In the genomic region with DNA sequence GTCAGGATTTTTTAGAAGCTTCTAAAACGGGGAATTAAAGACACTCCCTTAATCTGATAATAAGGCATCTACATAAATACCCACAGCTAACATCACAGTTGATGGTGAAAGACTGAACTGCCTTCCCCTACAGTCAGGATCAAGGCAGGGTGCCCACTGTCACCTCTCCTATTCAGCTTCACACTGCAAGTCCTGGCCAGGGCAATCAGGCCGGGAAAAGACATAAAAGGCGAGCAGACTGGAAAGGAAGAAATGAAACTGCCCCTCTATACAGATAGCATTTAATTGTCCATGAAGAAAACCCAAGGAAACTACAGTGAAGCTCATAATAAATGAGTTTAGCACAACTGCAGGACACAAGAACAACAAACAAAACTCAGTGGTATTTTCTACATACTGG, we compare ENCODE assay signal across 15 cellular contexts.
DNase-seq lines count a peak whose midpoint lies in the region; ATAC-seq and TF ChIP-seq lines count a peak whose summit lies in the region.
"Had no signal": no experiment of that assay in that cellular context is flagged by ENCODE, and none has a peak within 500 bp of the region (broad histone marks: within the 10 kb centered on the region; RNA-seq: fewer than 3 reads in every experiment).

No MANE protein-coding gene starts in this region.

- peak overlapping the region; percentile 18 for H3K27ac Mint-ChIP-seq in endodermal cell
- H3K27ac Mint-ChIP-seq: B cell, CD14-positive monocyte had no signal

- H3K4me3 ChIP-seq in right atrium auricular region: no peak overlapping the region
- no peak overlapping the region for H3K4me3 ChIP-seq in BLaER1 treated with 17β-estradiol and CSF1 and Interleukin-3, amounts not matched to agents 10 nM and 100 nM
- H3K4me3 ChIP-seq in endodermal cell (ENCODE audit: low read length): no peak overlapping the region

- CTCF ChIA-PET in RWPE1 (lab: Yijun Ruan, JAX): no interaction called here

- no peak overlapping the region for H3K27ac ChIP-seq in right atrium auricular region
- no peak overlapping the region for H3K27ac ChIP-seq in BLaER1 treated with 17β-estradiol and CSF1 and Interleukin-3, amounts not matched to agents 10 nM and 100 nM
- H3K27ac ChIP-seq in endodermal cell (ENCODE audit: low read depth, low read length): no peak overlapping the region
- no peak overlapping the region for H3K27ac ChIP-seq in RWPE1
- H3K27ac ChIP-seq: HL-60 had no signal

- 89 to 100% methylated on average over 1 to 3 of the region's 3 CpGs for WGBS in endodermal cell (ENCODE audit: insufficient coverage in 1 of 2, insufficient read length in 1 of 2), 2 experiments

- no peak overlapping the region for H3K4me3 Mint-ChIP-seq in endodermal cell
- H3K4me3 Mint-ChIP-seq: B cell; CD14-positive monocyte; CD8-positive, alpha-beta memory T cell had no signal

- DNase-seq in Right ventricle myocardium superior (no peak), right atrium auricular region (ENCODE audit: low spot score) (no peak), endodermal cell (no peak), glomerular visceral epithelial cell (ENCODE audit: extremely low spot score) (no peak), HK-2 (ENCODE audit: unreplicated experiment) (no peak), RWPE1 (ENCODE audit: low spot score) (no peak)
- DNase-seq: Caco-2; CD8-positive, alpha-beta memory T cell; DND-41; GF-D8 had no signal

- no peaks in the 10 kb centered on the region for H3K9me3 Mint-ChIP-seq in endodermal cell
- H3K9me3 Mint-ChIP-seq: CD14-positive monocyte; CD8-positive, alpha-beta memory T cell had no signal

- peaks cover 73% of the 10 kb centered on the region for H3K36me3 Mint-ChIP-seq in endodermal cell (ENCODE audit: low read depth)

- POLR2A ChIA-PET in RWPE1 (lab: Yijun Ruan, JAX; ENCODE audit: low non-redundant PET): no interaction called here

- peaks cover 8% of the 10 kb centered on the region for H3K4me1 Mint-ChIP-seq in endodermal cell
- H3K4me1 Mint-ChIP-seq: CD14-positive monocyte had no signal

- H3K27me3 ChIP-seq in right atrium auricular region: no peaks in the 10 kb centered on the region
- no peaks in the 10 kb centered on the region for H3K27me3 ChIP-seq in BLaER1 treated with 17β-estradiol and CSF1 and Interleukin-3, amounts not matched to agents 10 nM and 100 nM
- H3K27me3 ChIP-seq in endodermal cell (ENCODE audit: control insufficient read depth, insufficient read depth, low read length, poor library complexity, severe bottlenecking): no peaks in the 10 kb centered on the region

- intact Hi-C loops in Right ventricle myocardium superior (cut with DNase I): no loop called here

- H3K4me1 ChIP-seq in right atrium auricular region: peaks cover 0 to 7% of the 10 kb centered on the region in 2 donors
- peaks cover 0 to 21% (median 13%) of the 10 kb centered on the region in 10 experiments; a peak in 17 of 20 replicates for H3K4me1 ChIP-seq in BLaER1 treated with 17β-estradiol and CSF1 and Interleukin-3, amounts not matched to agents 10 nM and 100 nM
- no peaks in the 10 kb centered on the region for H3K4me1 ChIP-seq in endodermal cell (ENCODE audit: control insufficient read depth, insufficient read depth, low read length)
- H3K4me1 ChIP-seq: Caco-2 had no signal

- H3K9ac ChIP-seq in BLaER1 treated with 17β-estradiol and CSF1 and Interleukin-3, amounts not matched to agents 10 nM and 100 nM: no peak overlapping the region
- no peak overlapping the region for H3K9ac ChIP-seq in endodermal cell (ENCODE audit: extremely low read depth, low read length, poor library complexity, severe bottlenecking)

- H3K9me3 ChIP-seq in right atrium auricular region (no peaks in the 10 kb centered on the region), endodermal cell (ENCODE audit: control insufficient read depth, low read length) (no peaks in the 10 kb centered on the region)
- H3K9me3 ChIP-seq in BLaER1 treated with 17β-estradiol and CSF1 and Interleukin-3, amounts not matched to agents 10 nM and 100 nM (replicated peaks in 1 of 11): no peaks in the 10 kb centered on the region
- H3K9me3 ChIP-seq: Caco-2 had no signal

- TF ChIP-seq CTCF in right atrium auricular region (IDR thresholded peaks at IDR 0.05): no peak
- no peak for TF ChIP-seq CTCF in endodermal cell (conservative IDR thresholded peaks at IDR 0.05)
- TF ChIP-seq CTCF in RWPE1 (conservative IDR thresholded peaks at IDR 0.05; ENCODE audit: low read depth): no peak

- H3K4me2 ChIP-seq in BLaER1 treated with 17β-estradiol and CSF1 and Interleukin-3, amounts not matched to agents 10 nM and 100 nM: peak overlapping the region in 7 of 11 experiments; percentile 25 to 59 (median 32); a peak in 11 of 22 replicates

- no peaks in the 10 kb centered on the region for H3K27me3 Mint-ChIP-seq in endodermal cell (ENCODE audit: insufficient read depth)
- H3K27me3 Mint-ChIP-seq: B cell; CD8-positive, alpha-beta memory T cell had no signal

- H3K36me3 ChIP-seq in right atrium auricular region: peaks cover 15% of the 10 kb centered on the region
- peaks cover 77 to 100% (median 90%) of the 10 kb centered on the region in 11 experiments for H3K36me3 ChIP-seq in BLaER1 treated with 17β-estradiol and CSF1 and Interleukin-3, amounts not matched to agents 10 nM and 100 nM
- H3K36me3 ChIP-seq in endodermal cell (ENCODE audit: control insufficient read depth, insufficient read depth, low read length): peaks cover 87% of the 10 kb centered on the region

- H4K20me1 ChIP-seq in BLaER1 treated with 17β-estradiol and CSF1 and Interleukin-3, amounts not matched to agents 10 nM and 100 nM: peaks cover 0 to 40% (median 22%) of the 10 kb centered on the region in 11 experiments; a peak in 14 of 22 replicates

- ATAC-seq in Right ventricle myocardium superior (ENCODE audit: poor library complexity): peak; percentile 53
- ATAC-seq: HCT116 had no signal
